14 cellular contexts compared by ENCODE assay signal in genomic region chr2:234686088-234686890, GRCh38.
DNase-seq lines count a peak whose midpoint lies in the region; ATAC-seq and TF ChIP-seq lines count a peak whose summit lies in the region.
"Had no signal": no experiment of that assay in that cellular context is flagged by ENCODE, and none has a peak within 500 bp of the region (broad histone marks: within the 10 kb centered on the region; RNA-seq: fewer than 3 reads in every experiment).

No MANE protein-coding gene starts in this region.

- H4K20me1 ChIP-seq in mammary epithelial cell (ENCODE audit: insufficient read depth, low read length), result no peaks in the 10 kb centered on the region
- H4K20me1 ChIP-seq: BLaER1 treated with 17β-estradiol and CSF1 and Interleukin-3, amounts not matched to agents 10 nM and 100 nM had no signal

- H2AFZ ChIP-seq in mammary epithelial cell (ENCODE audit: low read depth, low read length), result peak overlapping the region; percentile 87

- ATAC-seq in GM19463 (IDR thresholded peaks at IDR 0.05; ENCODE audit: unreplicated experiment) (no peak), HG03520 (IDR thresholded peaks at IDR 0.05; ENCODE audit: unreplicated experiment) (no peak)

- peak; percentile 74 to 85 for DNase-seq in Caco-2
- DNase-seq in mammary epithelial cell, result peak; percentile 55
- DNase-seq in kidney glomerular epithelial cell (lab: John Stamatoyannopoulos, UW), result peak; percentile 84
- no peak for DNase-seq in NCI-H1436 (lab: John Stamatoyannopoulos, UW)
- no peak for DNase-seq in amniotic stem cell (lab: John Stamatoyannopoulos, UW)
- DNase-seq: activated CD8-positive, alpha-beta memory T cell treated with anti-CD3 and anti-CD28 coated beads, Interleukin-2, amount 50 U/mL, for 4 hours; NCI-H1417 treated with DMSO at 0.1 percent for 48 hours; pancreas had no signal

- H3K27me3 ChIP-seq in Caco-2 (replicated peaks; ENCODE audit: control insufficient read depth, insufficient read depth, low read length), result no peaks in the 10 kb centered on the region
- no peaks in the 10 kb centered on the region for H3K27me3 ChIP-seq in HUES48 (ENCODE audit: control insufficient read depth, insufficient read depth, low read length)
- no peaks in the 10 kb centered on the region for H3K27me3 ChIP-seq in mammary epithelial cell (ENCODE audit: insufficient read depth, low read length)
- H3K27me3 ChIP-seq: ascending aorta; BLaER1 treated with 17β-estradiol and CSF1 and Interleukin-3, amounts not matched to agents 10 nM and 100 nM; pancreas had no signal

- H3K4me1 ChIP-seq in Caco-2 (peaks cover 19% of the 10 kb centered on the region), HUES48 (ENCODE audit: control insufficient read depth, insufficient read depth, low read length) (peaks cover 52% of the 10 kb centered on the region), mammary epithelial cell (ENCODE audit: insufficient read depth, low read length) (peaks cover 48% of the 10 kb centered on the region)
- H3K4me1 ChIP-seq: BLaER1 treated with 17β-estradiol and CSF1 and Interleukin-3, amounts not matched to agents 10 nM and 100 nM had no signal

- H3K27ac ChIP-seq in HUES48 (ENCODE audit: low read depth, low read length), result peak overlapping the region; percentile 73
- H3K27ac ChIP-seq in mammary epithelial cell (ENCODE audit: insufficient read depth, low read depth, low read length), result peak overlapping the region; percentile 83
- H3K27ac ChIP-seq: ascending aorta; BLaER1 treated with 17β-estradiol and CSF1 and Interleukin-3, amounts not matched to agents 10 nM and 100 nM; pancreas; thoracic aorta had no signal

- H3K9me3 ChIP-seq in Caco-2, result no peaks in the 10 kb centered on the region
- H3K9me3 ChIP-seq in HUES48 (ENCODE audit: control insufficient read depth, insufficient read depth, low read length), result no peaks in the 10 kb centered on the region
- H3K9me3 ChIP-seq in mammary epithelial cell (replicated peaks; ENCODE audit: insufficient read depth, low read length), result no peaks in the 10 kb centered on the region
- H3K9me3 ChIP-seq: ascending aorta; BLaER1 treated with 17β-estradiol and CSF1 and Interleukin-3, amounts not matched to agents 10 nM and 100 nM; pancreas; thoracic aorta had no signal

- H3K27ac Mint-ChIP-seq in Caco-2 (ENCODE audit: unreplicated experiment), result peak overlapping the region; percentile 91

- BruUV-seq in Caco-2 (replicated peaks; lab: Mats Ljungman, UMichigan), result no TSS peak
- TSS peak; percentile 26 for BruUV-seq in mammary epithelial cell (replicated peaks; lab: Mats Ljungman, UMichigan)

- 3% methylated on average over 4 of the region's 4 CpGs for WGBS in mammary epithelial cell (ENCODE audit: low coverage, missing lambda C conversion rate)

- H3K9ac ChIP-seq in HUES48 (ENCODE audit: low read depth, low read length), result peak overlapping the region; percentile 18; the same call in 1 of the 2 replicates
- peak overlapping the region; percentile 25 for H3K9ac ChIP-seq in mammary epithelial cell (ENCODE audit: insufficient read depth, low read length)
- H3K9ac ChIP-seq: BLaER1 treated with 17β-estradiol and CSF1 and Interleukin-3, amounts not matched to agents 10 nM and 100 nM had no signal

- dilution Hi-C loops in mammary epithelial cell (cut with HindIII; ENCODE audit: low sequenced_read_pairs), result no loop called here

- in situ Hi-C loops in mammary epithelial cell (cut with MboI; ENCODE audit: low sequenced_read_pairs in 2 of 2), result no loop called here

- H3K79me2 ChIP-seq in mammary epithelial cell (ENCODE audit: insufficient read depth, low read length), result no peaks in the 10 kb centered on the region

- H3K9me3 Mint-ChIP-seq in Caco-2 (ENCODE audit: unreplicated experiment), result no peaks in the 10 kb centered on the region

- H3K4me2 ChIP-seq in mammary epithelial cell (ENCODE audit: insufficient read depth, low read depth, low read length), result peak overlapping the region; percentile 81
- H3K4me2 ChIP-seq: BLaER1 treated with 17β-estradiol and CSF1 and Interleukin-3, amounts not matched to agents 10 nM and 100 nM had no signal

- H3K4me3 Mint-ChIP-seq in Caco-2 (ENCODE audit: unreplicated experiment), result peak overlapping the region; percentile 40

- H3K36me3 ChIP-seq in Caco-2 (ENCODE audit: control insufficient read depth, insufficient read depth, low read length) (no peaks in the 10 kb centered on the region), HUES48 (ENCODE audit: control insufficient read depth, insufficient read depth, low read length) (no peaks in the 10 kb centered on the region), mammary epithelial cell (ENCODE audit: insufficient read depth, low read length) (no peaks in the 10 kb centered on the region)
- H3K36me3 ChIP-seq: ascending aorta; BLaER1 treated with 17β-estradiol and CSF1 and Interleukin-3, amounts not matched to agents 10 nM and 100 nM; pancreas; thoracic aorta had no signal

- POLR2A ChIA-PET in Caco-2 (lab: Charles Lee), result no interaction called here

- H3K4me1 Mint-ChIP-seq in Caco-2 (ENCODE audit: low read depth, unreplicated experiment), result peaks cover 29% of the 10 kb centered on the region

- TF ChIP-seq CTCF in Caco-2 (IDR thresholded peaks at IDR 0.05; ENCODE audit: insufficient read depth in 1 of 2, low read depth in 1 of 2, low read length in 1 of 2, severe bottlenecking in 1 of 2, unreplicated experiment in 1 of 2) (no peak), mammary epithelial cell (conservative IDR thresholded peaks at IDR 0.05 in 1 of 2, IDR thresholded peaks at IDR 0.05 in 1 of 2; ENCODE audit: extremely low read depth in 1 of 2, insufficient read depth in 1 of 2, low read depth in 1 of 2, low read length in 2 of 2) (no peak)

- intact Hi-C loops in Caco-2 (cut with micrococcal nuclease; ENCODE audit: unreplicated experiment), result no loop called here
- intact Hi-C loops in mammary epithelial cell (cut with micrococcal nuclease), result loop anchor here (5.0 to 10.0 kb wide), 2 partner anchors 266 to 339 kb away; partner anchors contain the start of gene SH3BP4

- H3K36me3 Mint-ChIP-seq in Caco-2 (ENCODE audit: insufficient read depth, unreplicated experiment), result peaks cover 6% of the 10 kb centered on the region

- H3K4me3 ChIP-seq in Caco-2 (ENCODE audit: low read depth, low read length) (no peak overlapping the region), HUES48 (ENCODE audit: low read depth, low read length) (peak overlapping the region; percentile 35; the same call in 1 of the 2 replicates), mammary epithelial cell (replicated peaks in 1 of 3; ENCODE audit: insufficient read depth in 1 of 3, low read depth in 2 of 3, low read length in 3 of 3) (no peak overlapping the region)
- H3K4me3 ChIP-seq: ascending aorta; BLaER1 treated with 17β-estradiol and CSF1 and Interleukin-3, amounts not matched to agents 10 nM and 100 nM; pancreas; thoracic aorta had no signal

- CTCF ChIA-PET in Caco-2 (lab: Charles Lee) (no interaction called here), mammary epithelial cell (lab: Charles Lee; ENCODE audit: low non-redundant PET) (interaction anchor here (0.6 kb wide), 1 partner anchor 9 kb away, joined by 3 read pairs; no protein-coding TSS in a partner anchor)

- H3K27me3 Mint-ChIP-seq in Caco-2 (ENCODE audit: insufficient read depth, unreplicated experiment), result no peaks in the 10 kb centered on the region

Comparison
In these comparisons a context has a peak if more than half of its experiments do, and no peak if none do; other contexts are left out.
1. DNase-seq: peak in Caco-2 (2 of 2), mammary epithelial cell (single experiment) and kidney glomerular epithelial cell (single experiment); none in NCI-H1436 (single experiment) and amniotic stem cell (single experiment).